30 cellular contexts compared by ENCODE assay signal in the genomic region with DNA sequence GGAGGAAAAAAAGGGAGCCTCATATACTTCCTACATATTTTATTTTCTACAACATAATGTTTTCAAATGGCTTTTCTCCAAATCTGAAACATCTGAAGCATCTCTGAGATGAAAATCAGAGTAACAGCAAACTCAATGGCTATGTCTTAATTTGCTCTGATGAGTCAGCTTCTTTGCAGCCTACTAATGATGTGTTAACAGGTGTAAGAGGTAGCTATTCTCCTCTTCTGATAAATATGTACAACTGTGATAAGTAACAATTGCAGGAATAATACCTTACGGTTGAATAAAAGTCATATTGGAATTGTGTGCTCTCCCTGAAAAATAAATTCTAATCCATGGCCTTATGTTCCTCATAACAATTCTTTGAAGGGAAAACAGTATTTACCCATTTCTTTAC. TPM values are rescaled to one million over a fixed set of nuclear protein-coding genes. Genes with fewer than 3 reads are reported as not detected.
DNase-seq lines count a peak whose midpoint lies in the region; ATAC-seq, FAIRE-seq and TF ChIP-seq lines count a peak whose summit lies in the region.
"Had no signal": no experiment of that assay in that cellular context is flagged by ENCODE, and none has a peak within 500 bp of the region (broad histone marks: within the 10 kb centered on the region; RNA-seq: fewer than 3 reads in every experiment).

No MANE protein-coding gene starts in this region.

- H3K36me3 Mint-ChIP-seq in HFFc6 (ENCODE audit: low read depth): peaks cover 5% of the 10 kb centered on the region; the same call in 1 of the 2 replicates
- H3K36me3 Mint-ChIP-seq: activated naive CD8-positive, alpha-beta T cell treated with anti-CD3 and anti-CD28 coated beads, Interleukin-2, amount 10 ng/mL, durations not matched to agents 7 days and 5 days; type B pancreatic cell had no signal

- no peaks in the 10 kb centered on the region for H3K27me3 Mint-ChIP-seq in HFFc6 (ENCODE audit: insufficient read depth)
- H3K27me3 Mint-ChIP-seq: activated T-cell treated with anti-CD3 and anti-CD28 coated beads, Interleukin-2, amount 50 U/mL, for 24 hours; central memory CD8-positive, alpha-beta T cell; type B pancreatic cell had no signal

- H3K4me3 ChIP-seq in epithelial cell of esophagus (ENCODE audit: low read length): no peak overlapping the region
- H3K4me3 ChIP-seq in skeletal muscle satellite cell (ENCODE audit: low read length): no peak overlapping the region
- no peak overlapping the region for H3K4me3 ChIP-seq in kidney (ENCODE audit: low read length in 2 of 2)
- H3K4me3 ChIP-seq: ascending aorta, skin epidermis had no signal

- no peak for FAIRE-seq in kidney (lab: Jason Lieb, UNC)

- peaks cover 50% of the 10 kb centered on the region for H3K4me1 Mint-ChIP-seq in HFFc6 (ENCODE audit: low read depth)
- H3K4me1 Mint-ChIP-seq: activated naive CD8-positive, alpha-beta T cell treated with anti-CD3 and anti-CD28 coated beads, Interleukin-2, amount 10 ng/mL, durations not matched to agents 7 days and 5 days; central memory CD8-positive, alpha-beta T cell had no signal

- no peaks in the 10 kb centered on the region for H3K27me3 ChIP-seq in skeletal muscle satellite cell (ENCODE audit: control insufficient read depth, insufficient read depth, low read length)
- H3K27me3 ChIP-seq: ascending aorta, foreskin keratinocyte had no signal

- H3K4me3 Mint-ChIP-seq in HFFc6: peak overlapping the region; percentile 29
- H3K4me3 Mint-ChIP-seq: activated naive CD8-positive, alpha-beta T cell treated with anti-CD3 and anti-CD28 coated beads, Interleukin-2, amount 10 ng/mL, durations not matched to agents 7 days and 5 days; activated T-cell treated with anti-CD3 and anti-CD28 coated beads, Interleukin-2, amount 50 U/mL, for 24 hours; central memory CD8-positive, alpha-beta T cell; endodermal cell; nephron; type B pancreatic cell had no signal

- intact Hi-C loops in Right ventricle myocardium superior (cut with DNase I): no loop called here
- intact Hi-C loops in left cardiac atrium (cut with DNase I): no loop called here
- intact Hi-C loops in kidney (cut with DNase I): no loop called here

- H3K27ac ChIP-seq in kidney (ENCODE audit: low read depth in 2 of 2, low read length in 2 of 2): peak overlapping the region in 1 of 2 donors; percentile 5
- H3K27ac ChIP-seq: ascending aorta, foreskin keratinocyte, skin epidermis had no signal

- no peaks in the 10 kb centered on the region for H3K9me3 ChIP-seq in skeletal muscle satellite cell (replicated peaks; ENCODE audit: low read length)
- no peaks in the 10 kb centered on the region for H3K9me3 ChIP-seq in kidney (ENCODE audit: control insufficient read depth in 1 of 2, low read length in 2 of 2)
- H3K9me3 ChIP-seq: ascending aorta had no signal

- H3K9me3 Mint-ChIP-seq in HFFc6: no peaks in the 10 kb centered on the region
- H3K9me3 Mint-ChIP-seq: activated naive CD8-positive, alpha-beta T cell treated with anti-CD3 and anti-CD28 coated beads, Interleukin-2, amount 10 ng/mL, durations not matched to agents 7 days and 5 days; activated T-cell treated with anti-CD3 and anti-CD28 coated beads, Interleukin-2, amount 50 U/mL, for 24 hours; endodermal cell; nephron had no signal

- DNase-seq in Right ventricle myocardium superior: no peak
- DNase-seq in left cardiac atrium: no peak
- DNase-seq in HFFc6: no peak
- peak; percentile 34 for DNase-seq in epithelial cell of esophagus (ENCODE audit: low read depth)
- DNase-seq in kidney: no peak
- DNase-seq: activated CD4-positive, alpha-beta T cell treated with anti-CD3 and anti-CD28 coated beads, Interleukin-2, amount 50 U/mL, for 1 hour; activated CD4-positive, CD25-positive, alpha-beta regulatory T cell; activated gamma-delta T cell; activated naive CD8-positive, alpha-beta T cell treated with anti-CD3 and anti-CD28 coated beads, Interleukin-2, amount 10 ng/mL, durations not matched to agents 7 days and 5 days; activated T-cell treated with anti-CD3 and anti-CD28 coated beads, Interleukin-2, amount 50 U/mL, for 24 hours; C1 segment of cervical spinal cord; DMS153; endodermal cell; foreskin keratinocyte; GDM1; H7; mammary epithelial cell; stimulated activated naive CD4-positive, alpha-beta T cell had no signal

- ATAC-seq in Right ventricle myocardium superior (ENCODE audit: poor library complexity) (peak; percentile 90), left cardiac atrium (no peak), HG02884 (IDR thresholded peaks at IDR 0.05; ENCODE audit: unreplicated experiment) (no peak), HG03159 (IDR thresholded peaks at IDR 0.05; ENCODE audit: unreplicated experiment) (no peak)
- ATAC-seq: esophagus mucosa, foreskin keratinocyte had no signal

- H3K4me2 ChIP-seq in skeletal muscle satellite cell (ENCODE audit: low read length): peak overlapping the region; percentile 27

- TF ChIP-seq CTCF in HFFc6 (IDR thresholded peaks at IDR 0.05): no peak
- no peak for TF ChIP-seq CTCF in epithelial cell of esophagus (IDR thresholded peaks at IDR 0.05; ENCODE audit: insufficient read depth, low read depth, low read length, missing control alignments)
- no peak for TF ChIP-seq CTCF in kidney (IDR thresholded peaks at IDR 0.05; ENCODE audit: borderline replicate concordance, extremely low read depth, insufficient read depth)

- H3K9ac ChIP-seq in skeletal muscle satellite cell (ENCODE audit: low read depth, low read length): no peak overlapping the region
- no peak overlapping the region for H3K9ac ChIP-seq in kidney (ENCODE audit: low read length in 2 of 2)

- peaks cover 16% of the 10 kb centered on the region for H3K4me1 ChIP-seq in skeletal muscle satellite cell (ENCODE audit: control insufficient read depth, insufficient read depth, low read length)
- no peaks in the 10 kb centered on the region for H3K4me1 ChIP-seq in kidney (ENCODE audit: control insufficient read depth in 1 of 2, insufficient read depth in 1 of 2, low read depth in 1 of 2, low read length in 2 of 2)
- H3K4me1 ChIP-seq: ascending aorta, foreskin keratinocyte had no signal

- H3K27ac Mint-ChIP-seq in HFFc6: peak overlapping the region; percentile 68
- H3K27ac Mint-ChIP-seq: activated naive CD8-positive, alpha-beta T cell treated with anti-CD3 and anti-CD28 coated beads, Interleukin-2, amount 10 ng/mL, durations not matched to agents 7 days and 5 days; activated T-cell treated with anti-CD3 and anti-CD28 coated beads, Interleukin-2, amount 50 U/mL, for 24 hours; endodermal cell; nephron; type B pancreatic cell had no signal

- H3K36me3 ChIP-seq in skeletal muscle satellite cell (ENCODE audit: insufficient read depth, low read length) (no peaks in the 10 kb centered on the region), kidney (ENCODE audit: control insufficient read depth in 1 of 2, insufficient read depth in 2 of 2, low read length in 2 of 2) (no peaks in the 10 kb centered on the region)
- H3K36me3 ChIP-seq: ascending aorta had no signal

RNA-seq across cellular contexts. Expression of a gene that starts 45.2 kb away (rescaled TPM):
- not detected for total RNA-seq in Right ventricle myocardium superior
- not detected for total RNA-seq in left cardiac atrium
- total RNA-seq in HFFc6 (2021; fragmentation: NEBNext Ultra II Directional; extraction: Animal tissue kit (Norgen Biotek cat#: 25700)): under 1 TPM in 1 of 6 experiments, not detected in 5; 0.26 TPM
- total RNA-seq in skeletal muscle satellite cell (2012; rRNA removed): not detected in 2 replicates
- total RNA-seq in kidney: not detected
- not detected for polyA plus RNA-seq in kidney (ENCODE audit: insufficient read depth, low read depth, low replicate concordance)
- total RNA-seq: activated naive CD8-positive, alpha-beta T cell treated with anti-CD3 and anti-CD28 coated beads, Interleukin-2, amount 10 ng/mL, durations not matched to agents 7 days and 5 days; ascending aorta; endodermal cell; esophagus mucosa; foreskin keratinocyte; H7; HT-29; mammary epithelial cell; omental fat pad; T-helper 1 cell treated with Interleukin-12 subunit alpha and Interleukin-12 subunit beta and Interleukin-4 antibody, amounts not matched to agents 30 ng/mL and 1 ng/mL, for 36 hours had no signal
- polyA plus RNA-seq: foreskin keratinocyte, mammary epithelial cell had no signal
